ENCODE assay signal across 8 cellular contexts in genomic region chr17:30693772-30694171, GRCh38.
A peak's percentile ranks its signal among the peaks of the same experiment; 100 is the strongest.
DNase-seq lines count a peak whose midpoint lies in the region; TF ChIP-seq lines count a peak whose summit lies in the region.
"Not testable (repeated sequence)": the region's sequence is repeated elsewhere in the genome, so short reads cannot be mapped to it uniquely, and the experiment has no call there.

No MANE protein-coding gene starts in this region.

- CTCF ChIA-PET in activated CD4-positive, alpha-beta T cell treated with anti-CD3 and anti-CD28 coated beads, Interleukin-2, amount 10 ng/mL, durations not matched to agents 7 days and 5 days (lab: Charles Lee), result interaction anchor here (0.6 to 1.1 kb wide), 2 partner anchors 16 to 116 kb away, joined by 3 to 4 read pairs; no protein-coding TSS in a partner anchor

- not testable (repeated sequence) for H3K27ac ChIP-seq in esophagus squamous epithelium

- peaks cover 12% of the 10 kb centered on the region for H3K4me1 Mint-ChIP-seq in activated CD4-positive, alpha-beta T cell treated with anti-CD3 and anti-CD28 coated beads, Interleukin-2, amount 10 ng/mL, durations not matched to agents 7 days and 5 days
- not testable (repeated sequence) for H3K4me1 Mint-ChIP-seq in activated naive CD8-positive, alpha-beta T cell treated with anti-CD3 and anti-CD28 coated beads for 36 hours

- H3K4me1 ChIP-seq in esophagus squamous epithelium, result peaks cover 0 to 32% (median 12%) of the 10 kb centered on the region in 3 donors

- TF ChIP-seq POLR2A in esophagus squamous epithelium (IDR thresholded peaks at IDR 0.05), result not testable (repeated sequence)

- not testable (repeated sequence) for H3K9me3 ChIP-seq in esophagus squamous epithelium

- in situ Hi-C loops in GM13976 (cut with MboI; ENCODE audit: low sequenced_read_pairs, unreplicated experiment), result not testable (repeated sequence)

- POLR2A ChIA-PET in activated CD4-positive, alpha-beta T cell treated with anti-CD3 and anti-CD28 coated beads, Interleukin-2, amount 10 ng/mL, durations not matched to agents 7 days and 5 days (lab: Charles Lee), result not testable (repeated sequence)

- not testable (repeated sequence) for H3K4me3 ChIP-seq in AG09309 (ENCODE audit: control insufficient read depth, low read depth, low read length); esophagus squamous epithelium

- DNase-seq in AG09309 (ENCODE audit: low read depth); esophagus squamous epithelium (lab: John Stamatoyannopoulos, UW): not testable (repeated sequence)
- DNase-seq in GM13976 (ENCODE audit: low spot score), result peak; percentile 58
- DNase-seq in NCI-H82 (lab: John Stamatoyannopoulos, UW), result peak; percentile 25
- peak; percentile 58 for DNase-seq in activated CD4-positive, alpha-beta T cell treated with anti-CD3 and anti-CD28 coated beads, Interleukin-2, amount 10 ng/mL, durations not matched to agents 7 days and 5 days
- DNase-seq in activated naive CD8-positive, alpha-beta T cell treated with anti-CD3 and anti-CD28 coated beads for 36 hours, result peak; percentile 64
- DNase-seq in lung microvascular endothelial cell (ENCODE audit: low read depth in 2 of 2), result peak; percentile 23 to 46
- DNase-seq in stimulated activated CD4-positive, alpha-beta T cell treated with anti-CD3 and anti-CD28 coated beads, Interleukin-1b, Interleukin-23, amount 100 ng/mL, for 48 hours, result peak; percentile 57

- peak; percentile 18 for TF ChIP-seq CTCF in AG09309 (IDR thresholded peaks at IDR 0.05; ENCODE audit: control insufficient read depth, insufficient read depth, low read depth, low read length, missing control alignments)
- TF ChIP-seq CTCF in GM13976 (IDR thresholded peaks at IDR 0.05; ENCODE audit: borderline replicate concordance, control extremely low read depth, extremely low read depth, insufficient read depth, missing control alignments), result peak; percentile 18
- peak in 4 of 6 experiments; percentile 31 to 43 (median 32) for TF ChIP-seq CTCF in esophagus squamous epithelium (IDR thresholded peaks at IDR 0.05)

- 0 to 5% methylated on average over 10 to 14 of the region's 20 CpGs for WGBS in esophagus squamous epithelium, 2 donors

- H3K36me3 Mint-ChIP-seq in activated CD4-positive, alpha-beta T cell treated with anti-CD3 and anti-CD28 coated beads, Interleukin-2, amount 10 ng/mL, durations not matched to agents 7 days and 5 days (ENCODE audit: low read depth); activated naive CD8-positive, alpha-beta T cell treated with anti-CD3 and anti-CD28 coated beads for 36 hours: not testable (repeated sequence)

- intact Hi-C loops in esophagus squamous epithelium (cut with DNase I), result not testable (repeated sequence)

- peaks cover 0 to 15% (median 0%) of the 10 kb centered on the region in 4 donors for H3K27me3 ChIP-seq in esophagus squamous epithelium

- not testable (repeated sequence) for H3K4me3 Mint-ChIP-seq in activated CD4-positive, alpha-beta T cell treated with anti-CD3 and anti-CD28 coated beads, Interleukin-2, amount 10 ng/mL, durations not matched to agents 7 days and 5 days
- H3K4me3 Mint-ChIP-seq in activated naive CD8-positive, alpha-beta T cell treated with anti-CD3 and anti-CD28 coated beads for 36 hours, result peak overlapping the region; percentile 30

- not testable (repeated sequence) for H3K36me3 ChIP-seq in esophagus squamous epithelium

- H3K27me3 Mint-ChIP-seq in activated CD4-positive, alpha-beta T cell treated with anti-CD3 and anti-CD28 coated beads, Interleukin-2, amount 10 ng/mL, durations not matched to agents 7 days and 5 days, result peaks cover 24% of the 10 kb centered on the region
- H3K27me3 Mint-ChIP-seq in activated naive CD8-positive, alpha-beta T cell treated with anti-CD3 and anti-CD28 coated beads for 36 hours, result peaks cover 18% of the 10 kb centered on the region

- not testable (repeated sequence) for H3K27ac Mint-ChIP-seq in activated CD4-positive, alpha-beta T cell treated with anti-CD3 and anti-CD28 coated beads, Interleukin-2, amount 10 ng/mL, durations not matched to agents 7 days and 5 days; activated naive CD8-positive, alpha-beta T cell treated with anti-CD3 and anti-CD28 coated beads for 36 hours

- H3K9me3 Mint-ChIP-seq in activated CD4-positive, alpha-beta T cell treated with anti-CD3 and anti-CD28 coated beads, Interleukin-2, amount 10 ng/mL, durations not matched to agents 7 days and 5 days; activated naive CD8-positive, alpha-beta T cell treated with anti-CD3 and anti-CD28 coated beads for 36 hours: not testable (repeated sequence)
